In the genomic region with DNA sequence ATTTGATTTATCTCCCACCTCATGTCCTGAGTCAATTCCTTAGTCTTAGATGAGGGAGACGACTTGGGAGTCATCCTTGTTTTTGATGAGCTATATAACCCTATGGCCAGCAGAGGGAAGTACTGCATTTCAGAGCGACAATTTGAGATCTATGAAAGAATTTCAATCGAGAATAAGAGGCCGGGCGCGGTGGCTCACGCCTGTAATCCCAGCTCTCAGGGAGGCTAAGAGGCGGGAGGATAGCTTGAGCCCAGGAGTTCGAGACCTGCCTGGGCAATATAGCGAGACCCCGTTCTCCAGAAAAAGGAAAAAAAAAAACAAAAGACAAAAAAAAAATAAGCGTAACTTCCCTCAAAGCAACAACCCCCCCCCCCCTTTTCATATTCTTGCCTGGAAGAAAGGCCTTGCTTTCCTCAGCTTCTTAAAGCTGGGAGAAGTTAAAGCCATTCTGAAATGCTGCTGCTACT, we compare ENCODE assay signal across 8 cellular contexts. TPM values are rescaled to one million over a fixed set of nuclear protein-coding genes. Genes with fewer than 3 reads are reported as not detected.
DNase-seq lines count a peak whose midpoint lies in the region; ATAC-seq and TF ChIP-seq lines count a peak whose summit lies in the region.
"Not testable (repeated sequence)": the region's sequence is repeated elsewhere in the genome, so short reads cannot be mapped to it uniquely, and the experiment has no call there.

No MANE protein-coding gene starts in this region.

- not testable (repeated sequence) for H3K9me3 Mint-ChIP-seq in activated naive CD8-positive, alpha-beta T cell treated with anti-CD3 and anti-CD28 coated beads for 36 hours; stimulated activated naive CD8-positive, alpha-beta T cell treated with anti-CD3 and anti-CD28 coated beads, Interleukin-15, amount 100 ng/mL, for 72 hours

- not testable (repeated sequence) for H3K36me3 ChIP-seq in mesendoderm (ENCODE audit: control insufficient read depth, insufficient read depth, low read length)

- TF ChIP-seq CTCF in foreskin fibroblast (IDR thresholded peaks at IDR 0.05; ENCODE audit: low read depth, low read length), result peak; percentile 64

- DNase-seq in D341Med (ENCODE audit: low spot score) (peak; percentile 67), HCEC 1CT (peak; percentile 82), NCI-H187 (lab: John Stamatoyannopoulos, UW) (peak; percentile 77 to 79), RPMI8226 (peak; percentile 74), foreskin fibroblast (peak; percentile 59 to 83), mesendoderm (peak; percentile 94)
- peak; percentile 9 for DNase-seq in activated naive CD8-positive, alpha-beta T cell treated with anti-CD3 and anti-CD28 coated beads for 36 hours
- DNase-seq in stimulated activated naive CD8-positive, alpha-beta T cell treated with anti-CD3 and anti-CD28 coated beads, Interleukin-15, amount 100 ng/mL, for 72 hours, result peak; percentile 12 to 33

- WGBS in mesendoderm (ENCODE audit: extremely low coverage, insufficient coverage, low lambda C conversion rate), result no CpG with 5 or more reads among the region's 12 CpGs

- not testable (repeated sequence) for H3K4me1 Mint-ChIP-seq in activated naive CD8-positive, alpha-beta T cell treated with anti-CD3 and anti-CD28 coated beads for 36 hours; stimulated activated naive CD8-positive, alpha-beta T cell treated with anti-CD3 and anti-CD28 coated beads, Interleukin-15, amount 100 ng/mL, for 72 hours

- H3K36me3 Mint-ChIP-seq in activated naive CD8-positive, alpha-beta T cell treated with anti-CD3 and anti-CD28 coated beads for 36 hours, result not testable (repeated sequence)

- peak; percentile 60 for ATAC-seq in stimulated activated naive CD8-positive, alpha-beta T cell treated with anti-CD3 and anti-CD28 coated beads, Interleukin-15, amount 100 ng/mL, for 72 hours

- not testable (repeated sequence) for H2BK15ac ChIP-seq in mesendoderm (replicated peaks; ENCODE audit: low read depth)

- H3K4me3 Mint-ChIP-seq in activated naive CD8-positive, alpha-beta T cell treated with anti-CD3 and anti-CD28 coated beads for 36 hours; stimulated activated naive CD8-positive, alpha-beta T cell treated with anti-CD3 and anti-CD28 coated beads, Interleukin-15, amount 100 ng/mL, for 72 hours: not testable (repeated sequence)

- not testable (repeated sequence) for H2BK120ac ChIP-seq in mesendoderm (ENCODE audit: low read depth, low read length)

- H4K5ac ChIP-seq in mesendoderm (ENCODE audit: low read length), result not testable (repeated sequence)

- H3K27ac Mint-ChIP-seq in activated naive CD8-positive, alpha-beta T cell treated with anti-CD3 and anti-CD28 coated beads for 36 hours; stimulated activated naive CD8-positive, alpha-beta T cell treated with anti-CD3 and anti-CD28 coated beads, Interleukin-15, amount 100 ng/mL, for 72 hours: not testable (repeated sequence)

- not testable (repeated sequence) for H3K4ac ChIP-seq in mesendoderm (ENCODE audit: low read depth, low read length)

- not testable (repeated sequence) for H3K79me2 ChIP-seq in mesendoderm (ENCODE audit: control insufficient read depth, insufficient read depth, low read length)

- H3K9ac ChIP-seq in mesendoderm (ENCODE audit: low read length), result not testable (repeated sequence)

- H3K18ac ChIP-seq in mesendoderm (ENCODE audit: low read length), result not testable (repeated sequence)

- not testable (repeated sequence) for H3K79me1 ChIP-seq in mesendoderm (ENCODE audit: low read length)

- H3K27ac ChIP-seq in mesendoderm (ENCODE audit: low read depth, low read length), result peak overlapping the region; percentile 87

- not testable (repeated sequence) for H3K4me3 ChIP-seq in foreskin fibroblast (ENCODE audit: low read depth in 1 of 2, low read length in 2 of 2); mesendoderm (ENCODE audit: low read length)

- H3K27me3 ChIP-seq in mesendoderm (ENCODE audit: insufficient read depth, low read length, poor library complexity), result not testable (repeated sequence)

- not testable (repeated sequence) for H4K8ac ChIP-seq in mesendoderm (ENCODE audit: low read depth, low read length)

- peaks cover 10% of the 10 kb centered on the region for H3K4me1 ChIP-seq in mesendoderm (ENCODE audit: control insufficient read depth, low read depth, low read length)

- H3K4me2 ChIP-seq in mesendoderm (ENCODE audit: low read length), result not testable (repeated sequence)

- not testable (repeated sequence) for H2AK5ac ChIP-seq in mesendoderm (ENCODE audit: low read length)

- peak overlapping the region; percentile 67 for H3K56ac ChIP-seq in mesendoderm (ENCODE audit: low read length)

- H3K23ac ChIP-seq in mesendoderm (ENCODE audit: low read length), result not testable (repeated sequence)

- not testable (repeated sequence) for H2BK5ac ChIP-seq in mesendoderm (ENCODE audit: low read length)

- H3K27me3 Mint-ChIP-seq in activated naive CD8-positive, alpha-beta T cell treated with anti-CD3 and anti-CD28 coated beads for 36 hours, result not testable (repeated sequence)
- H3K27me3 Mint-ChIP-seq in stimulated activated naive CD8-positive, alpha-beta T cell treated with anti-CD3 and anti-CD28 coated beads, Interleukin-15, amount 100 ng/mL, for 72 hours, result peaks cover 11% of the 10 kb centered on the region

RNA-seq across cellular contexts. Expression of gene EPCAM, which starts 33.9 kb away (rescaled TPM):
- 1 to 10 TPM in 1 of 2 experiments, under 1 TPM in 1; 0.46 to 1.0 TPM for total RNA-seq in activated naive CD8-positive, alpha-beta T cell treated with anti-CD3 and anti-CD28 coated beads for 36 hours
- polyA plus RNA-seq in mesendoderm (2013, experiment 1 of 2), result 141 TPM
- polyA plus RNA-seq in mesendoderm (2013, experiment 2 of 2), result 147 TPM

Comparison
In these comparisons a context has a peak if more than half of its experiments do, and no peak if none do; other contexts are left out.
1. DNase-seq: peak in every context shown above with its lines; median percentile 94 in mesendoderm; 82 in HCEC 1CT; 78 in NCI-H187; 74 in RPMI8226; 71 in foreskin fibroblast; 67 in D341Med; 22 in stimulated activated naive CD8-positive, alpha-beta T cell treated with anti-CD3 and anti-CD28 coated beads, Interleukin-15, amount 100 ng/mL, for 72 hours; 9 in activated naive CD8-positive, alpha-beta T cell treated with anti-CD3 and anti-CD28 coated beads for 36 hours.